In genomic region chr1:156920233-156921052, GRCh38 we compare ENCODE assay signal across 8 cellular contexts. TPM values are rescaled to one million over a fixed set of nuclear protein-coding genes. Genes with fewer than 3 reads are reported as not detected.
DNase-seq lines count a peak whose midpoint lies in the region; ATAC-seq, FAIRE-seq and TF ChIP-seq lines count a peak whose summit lies in the region.

TSS of gene LRRC71 (plus strand) at chr1:156920632. CDS start at chr1:156920804, 172 bp downstream.

- WGBS in tibial nerve, 2 donors, result 11 to 12% methylated on average over 57 to 64 of the region's 71 CpGs

- CTCF ChIA-PET in AG04449 (lab: Yijun Ruan, JAX), result interaction anchor here (0.7 to 12.0 kb wide), 13 partner anchors 8 to 236 kb away, joined by 3 to 678 read pairs (median 7); partner anchors contain the start of genes NTRK1 and PEAR1

- DNase-seq in AG04449 (ENCODE audit: low read depth, low spot score) (no peak), H54 (ENCODE audit: insufficient read length, low spot score) (peak; percentile 85), globus pallidus (ENCODE audit: low spot score) (peak; percentile 43), omental fat pad (ENCODE audit: low spot score) (peak; percentile 43), tibial nerve (ENCODE audit: low spot score in 2 of 2) (peak; percentile 68 to 74)
- peak; percentile 13 to 52 (median 34) for DNase-seq in activated naive CD4-positive, alpha-beta T cell (lab: John Stamatoyannopoulos, UW)

- peak; percentile 69 for ATAC-seq in omental fat pad (ENCODE audit: low FRiP score)
- ATAC-seq in HG03095 (IDR thresholded peaks at IDR 0.05; ENCODE audit: unreplicated experiment), result no peak

- no peak for FAIRE-seq in H54 (lab: Jason Lieb, UNC)

- TF ChIP-seq EP300 in tibial nerve (IDR thresholded peaks at IDR 0.05), result peak in 1 of 2 donors; percentile 72

- peaks cover 0 to 67% of the 10 kb centered on the region in 2 donors for H3K27me3 ChIP-seq in tibial nerve

- TF ChIP-seq CTCF in AG04449 (IDR thresholded peaks at IDR 0.05; ENCODE audit: insufficient read depth, low read length, missing control alignments) (peak; percentile 98), omental fat pad (IDR thresholded peaks at IDR 0.05) (peak in 1 of 3 donors; percentile 47), tibial nerve (IDR thresholded peaks at IDR 0.05) (peak; percentile 47 to 95 (median 82))

- peaks cover 0 to 26% (median 0%) of the 10 kb centered on the region in 3 donors for H3K36me3 ChIP-seq in tibial nerve

- peaks cover 0 to 26% (median 10%) of the 10 kb centered on the region in 4 donors for H3K4me1 ChIP-seq in tibial nerve

- H3K27ac ChIP-seq in tibial nerve, result peak within 1 kb of the TSS in 1 of 4 donors; percentile 61

- H3K4me3 ChIP-seq in AG04449 (ENCODE audit: low read depth, low read length) (peak within 1 kb of the TSS; percentile 30; the same call in 1 of the 2 replicates), tibial nerve (peak within 1 kb of the TSS in 1 of 4 donors; percentile 29)

- peaks cover 0 to 12% (median 0%) of the 10 kb centered on the region in 4 donors for H3K9me3 ChIP-seq in tibial nerve

- no peak for TF ChIP-seq POLR2A in H54 (IDR thresholded peaks at IDR 0.05; ENCODE audit: low read depth, low read length)
- TF ChIP-seq POLR2A in tibial nerve (IDR thresholded peaks at IDR 0.05), result no peak

- POLR2A ChIA-PET in AG04449 (lab: Yijun Ruan, JAX), result interaction anchor here (0.6 kb wide), 1 partner anchor 27 kb away, joined by 3 read pairs; the partner anchor contains the start of gene PEAR1

TF ChIP-seq in PFSK-1, 5 proteins besides CTCF, POLR2A, EP300 and RAD21:
- TF ChIP-seq TAF1 (IDR thresholded peaks at IDR 0.05; ENCODE audit: borderline replicate concordance, insufficient read depth, low read length), result no peak
- no peak for TF ChIP-seq POLR2AphosphoS5 (IDR thresholded peaks at IDR 0.05; ENCODE audit: low read depth, low read length)
- TF ChIP-seq REST (IDR thresholded peaks at IDR 0.05; ENCODE audit: insufficient read depth in 1 of 2, low read depth in 2 of 2, low read length in 2 of 2), result no peak
- TF ChIP-seq FOXP2 (optimal IDR thresholded peaks at IDR 0.05; ENCODE audit: borderline replicate concordance, extremely low read depth, extremely low read length, insufficient read depth), result peak; percentile 86
- no peak for TF ChIP-seq SIN3A (IDR thresholded peaks at IDR 0.05; ENCODE audit: borderline replicate concordance, insufficient read depth, low read length)

RNA-seq across cellular contexts. Expression of gene LRRC71, which starts in this region (rescaled TPM):
- not detected for polyA plus RNA-seq in PFSK-1 (2012; ENCODE audit: insufficient read length, low read depth)
- not detected for total RNA-seq in omental fat pad
- under 1 TPM in 3 of 4 donors, not detected in 1; 0.60 to 0.78 (median 0.66) TPM for total RNA-seq in tibial nerve

Comparison
In these comparisons a context has a peak if more than half of its experiments do, and no peak if none do; other contexts are left out.
1. Peak in DNase-seq and ATAC-seq in omental fat pad; RNA of the gene not detected or under 1 TPM.
2. Peak in DNase-seq in tibial nerve; RNA of the gene not detected or under 1 TPM.